17 cellular contexts compared by ENCODE assay signal in the genomic region with DNA sequence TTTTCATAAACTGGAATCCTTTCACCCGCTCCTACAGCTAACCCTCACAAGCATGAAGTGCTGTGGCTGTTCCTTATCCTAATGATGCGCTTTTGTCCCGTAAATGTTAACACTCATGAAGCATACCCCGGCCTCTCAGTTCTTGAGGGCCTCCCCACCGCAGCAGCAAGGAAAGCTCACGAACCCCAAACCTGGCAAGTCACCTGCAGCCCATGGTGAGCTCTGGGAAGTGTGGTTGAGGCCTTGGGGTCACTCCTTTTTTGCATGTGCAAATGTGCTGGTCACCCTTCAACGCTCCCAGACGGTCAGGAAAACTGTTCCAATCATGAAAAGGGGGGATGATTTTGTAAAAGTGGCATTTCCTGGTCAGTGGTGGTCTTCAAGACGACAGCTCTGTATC.
DNase-seq lines count a peak whose midpoint lies in the region; ATAC-seq and TF ChIP-seq lines count a peak whose summit lies in the region.
"Had no signal": no experiment of that assay in that cellular context is flagged by ENCODE, and none has a peak within 500 bp of the region (broad histone marks: within the 10 kb centered on the region; RNA-seq: fewer than 3 reads in every experiment).

No MANE protein-coding gene starts in this region.

- 91 to 94% methylated on average over 9 of the region's 9 CpGs for WGBS in lower leg skin, 2 donors

- no peaks in the 10 kb centered on the region for H3K9me3 Mint-ChIP-seq in memory B cell
- H3K9me3 Mint-ChIP-seq: CD4-positive, alpha-beta memory T cell had no signal

- TF ChIP-seq POLR2A in vagina (IDR thresholded peaks at IDR 0.05) = no peak
- no peak for TF ChIP-seq POLR2A in lower leg skin (IDR thresholded peaks at IDR 0.05)

- H3K4me1 ChIP-seq in colonic mucosa = no peaks in the 10 kb centered on the region
- H3K4me1 ChIP-seq in vagina = no peaks in the 10 kb centered on the region
- H3K4me1 ChIP-seq: HAP-1 had no signal

- H3K27ac ChIP-seq in colonic mucosa (no peak overlapping the region), vagina (no peak overlapping the region)
- H3K27ac ChIP-seq: BLaER1, HL-60 had no signal

- H3K36me3 ChIP-seq in colonic mucosa = no peaks in the 10 kb centered on the region
- peaks cover 0 to 11% of the 10 kb centered on the region in 2 donors for H3K36me3 ChIP-seq in vagina
- H3K36me3 ChIP-seq: HAP-1 had no signal

- H3K36me3 Mint-ChIP-seq in memory B cell = peaks cover 15% of the 10 kb centered on the region

- H3K27me3 ChIP-seq in colonic mucosa (no peaks in the 10 kb centered on the region), vagina (no peaks in the 10 kb centered on the region)
- H3K27me3 ChIP-seq: BLaER1 had no signal

- H3K27ac Mint-ChIP-seq in memory B cell = peak overlapping the region; percentile 17
- H3K27ac Mint-ChIP-seq: CD14-positive monocyte had no signal

- TF ChIP-seq CTCF in GM13976 (IDR thresholded peaks at IDR 0.05; ENCODE audit: borderline replicate concordance, control extremely low read depth, extremely low read depth, insufficient read depth, missing control alignments) = no peak
- no peak for TF ChIP-seq CTCF in colonic mucosa (IDR thresholded peaks at IDR 0.05)
- TF ChIP-seq CTCF in vagina (IDR thresholded peaks at IDR 0.05) = no peak
- TF ChIP-seq CTCF in lower leg skin (IDR thresholded peaks at IDR 0.05) = no peak

- in situ Hi-C loops in GM13976 (cut with MboI; ENCODE audit: low sequenced_read_pairs, unreplicated experiment) = loop anchor here (10.0 kb wide), 1 partner anchor 130 kb away; no protein-coding TSS in a partner anchor

- H3K4me1 Mint-ChIP-seq in memory B cell = peaks cover 8% of the 10 kb centered on the region
- H3K4me1 Mint-ChIP-seq: CD4-positive, alpha-beta memory T cell had no signal

- H3K9me3 ChIP-seq in colonic mucosa = no peaks in the 10 kb centered on the region
- no peaks in the 10 kb centered on the region for H3K9me3 ChIP-seq in vagina
- H3K9me3 ChIP-seq: BLaER1, HAP-1 had no signal

- peaks cover 2% of the 10 kb centered on the region for H3K27me3 Mint-ChIP-seq in memory B cell
- H3K27me3 Mint-ChIP-seq: CD4-positive, alpha-beta memory T cell had no signal

- intact Hi-C loops in colonic mucosa (cut with DNase I) (no loop called here), vagina (cut with DNase I) (no loop called here), lower leg skin (cut with DNase I; ENCODE audit: low total_unique reads) (loop anchor here (10.0 kb wide), 1 partner anchor 160 kb away; no protein-coding TSS in a partner anchor)

- no peak overlapping the region for H3K9ac ChIP-seq in colonic mucosa (ENCODE audit: low read depth in 2 of 2, low read length in 2 of 2)
- H3K9ac ChIP-seq: BLaER1 had no signal

- no peak overlapping the region for H3K4me3 Mint-ChIP-seq in memory B cell
- H3K4me3 Mint-ChIP-seq: CD14-positive monocyte; CD4-positive, alpha-beta memory T cell had no signal

- DNase-seq in GM13976 (ENCODE audit: low spot score) (peak; percentile 5), colonic mucosa (peak; percentile 6), memory B cell (ENCODE audit: low spot score in 2 of 2) (no peak), vagina (ENCODE audit: extremely low spot score in 2 of 2) (peak; percentile 65 to 84), lower leg skin (ENCODE audit: low spot score in 2 of 2) (no peak), globus pallidus (ENCODE audit: low spot score) (no peak)
- DNase-seq in effector CD4-positive, alpha-beta T cell = no peak
- DNase-seq: 8988T; Calu3; CD4-positive, alpha-beta memory T cell; DMS79 treated with DMSO at 0.1 percent for 48 hours; GF-D8 had no signal

- no peak overlapping the region for H3K4me3 ChIP-seq in colonic mucosa
- no peak overlapping the region for H3K4me3 ChIP-seq in vagina
- no peak overlapping the region for H3K4me3 ChIP-seq in lower leg skin (ENCODE audit: low read depth, poor library complexity, severe bottlenecking)
- H3K4me3 ChIP-seq: BLaER1, GM12878, HAP-1 had no signal

- ATAC-seq in memory B cell (ENCODE audit: low read depth) = no peak
- ATAC-seq: GM12878 had no signal

Comparison
In these comparisons a context has a peak if more than half of its experiments do, and no peak if none do; other contexts are left out.
1. DNase-seq: peak in GM13976 (single experiment), colonic mucosa (single experiment) and vagina (2 of 2); none in memory B cell (0 of 2), effector CD4-positive, alpha-beta T cell (single experiment), lower leg skin (0 of 2) and globus pallidus (single experiment).